In genomic region chr13:33205804-33206221, GRCh38 we compare ENCODE assay signal across 8 cellular contexts.
DNase-seq lines count a peak whose midpoint lies in the region; ATAC-seq and TF ChIP-seq lines count a peak whose summit lies in the region.

No MANE protein-coding gene starts in this region.

- H3K9me3 ChIP-seq in skeletal muscle tissue (ENCODE audit: control insufficient read depth in 3 of 3, low read length in 3 of 3): no peaks in the 10 kb centered on the region
- no peaks in the 10 kb centered on the region for H3K9me3 ChIP-seq in PC-3 (ENCODE audit: low read length)
- H3K9me3 ChIP-seq in WERI-Rb-1 (ENCODE audit: severe bottlenecking): no peaks in the 10 kb centered on the region

- no peak overlapping the region for H3K4me2 ChIP-seq in PC-3 (ENCODE audit: low read length)

- peak overlapping the region in 2 of 3 donors; percentile 16 to 46 for H3K4me3 ChIP-seq in skeletal muscle tissue (ENCODE audit: low read length in 3 of 3)
- H3K4me3 ChIP-seq in PC-3 (ENCODE audit: low read length): no peak overlapping the region
- no peak overlapping the region for H3K4me3 ChIP-seq in WERI-Rb-1 (ENCODE audit: low read depth, low read length)

- DNase-seq in PC-3 (no peak), omental fat pad (ENCODE audit: low spot score) (no peak), WERI-Rb-1 (no peak), NCI-H146 (lab: John Stamatoyannopoulos, UW) (no peak)

- BruUV-seq in PC-3 (replicated peaks; lab: Mats Ljungman, UMichigan): no TSS peak

- no peaks in the 10 kb centered on the region for H3K9me2 ChIP-seq in PC-3 (replicated peaks; ENCODE audit: low read length)

- H3K27ac ChIP-seq in cingulate gyrus (ENCODE audit: low read depth, low read length) (peak overlapping the region; percentile 67), skeletal muscle tissue (ENCODE audit: low read depth, low read length) (peak overlapping the region; percentile 79), PC-3 (ENCODE audit: low read length) (no peak overlapping the region), WERI-Rb-1 (no peak overlapping the region)

- H3K36me3 ChIP-seq in skeletal muscle tissue (ENCODE audit: control insufficient read depth in 3 of 3, insufficient read depth in 3 of 3, low read length in 3 of 3) (no peaks in the 10 kb centered on the region), PC-3 (ENCODE audit: low read depth, low read length) (peaks cover 3% of the 10 kb centered on the region; the same call in 1 of the 2 replicates), WERI-Rb-1 (no peaks in the 10 kb centered on the region)

- no peaks in the 10 kb centered on the region for H3F3A ChIP-seq in PC-3 (ENCODE audit: low read length, unreplicated experiment)

- H3K4me1 ChIP-seq in skeletal muscle tissue (ENCODE audit: control insufficient read depth in 3 of 3, insufficient read depth in 3 of 3, low read length in 3 of 3) (peaks cover 12 to 39% (median 17%) of the 10 kb centered on the region in 3 donors), PC-3 (ENCODE audit: insufficient read depth, low read length) (peaks cover 12% of the 10 kb centered on the region)

- POLR2A ChIA-PET in PC-3 (lab: Charles Lee; ENCODE audit: unreplicated experiment): interaction anchor here (0.6 kb wide), 2 partner anchors 36 to 612 kb away, joined by 3 read pairs; partner anchors contain the start of gene RFC3

- H3K9ac ChIP-seq in skeletal muscle tissue (ENCODE audit: low read depth in 1 of 3, low read length in 3 of 3) (no peak overlapping the region), PC-3 (ENCODE audit: low read length) (no peak overlapping the region)

- TF ChIP-seq CTCF in PC-3 (conservative IDR thresholded peaks at IDR 0.05; ENCODE audit: low read depth, low read length) (no peak), omental fat pad (IDR thresholded peaks at IDR 0.05) (no peak), WERI-Rb-1 (IDR thresholded peaks at IDR 0.05; ENCODE audit: low read depth, low read length) (no peak)

- CTCF ChIA-PET in PC-3 (lab: Charles Lee): no interaction called here

- H3K79me2 ChIP-seq in PC-3 (ENCODE audit: low read length): peaks cover 77% of the 10 kb centered on the region

- intact Hi-C loops in PC-3 (cut with micrococcal nuclease): no loop called here

- no peak overlapping the region for H2AFZ ChIP-seq in PC-3 (ENCODE audit: low read length)

- no peaks in the 10 kb centered on the region for H4K20me1 ChIP-seq in PC-3 (ENCODE audit: low read length)

- H3K27me3 ChIP-seq in skeletal muscle tissue (ENCODE audit: control insufficient read depth in 3 of 3, insufficient read depth in 3 of 3, low read length in 3 of 3): no peaks in the 10 kb centered on the region
- no peaks in the 10 kb centered on the region for H3K27me3 ChIP-seq in PC-3 (ENCODE audit: low read length)
- H3K27me3 ChIP-seq in WERI-Rb-1 (ENCODE audit: insufficient read depth, low read depth, severe bottlenecking): no peaks in the 10 kb centered on the region

- ATAC-seq in GM19043 (IDR thresholded peaks at IDR 0.05; ENCODE audit: low read depth, unreplicated experiment) (peak; percentile 44), HG03175 (IDR thresholded peaks at IDR 0.05; ENCODE audit: unreplicated experiment) (peak; percentile 37), PC-3 (no peak), omental fat pad (ENCODE audit: low FRiP score) (no peak)

Comparison
In these comparisons a context has a peak if more than half of its experiments do, and no peak if none do; other contexts are left out.
1. ATAC-seq: peak in GM19043 (single experiment) and HG03175 (single experiment); none in PC-3 (single experiment) and omental fat pad (single experiment).
2. H3K27ac ChIP-seq: peak in cingulate gyrus (single experiment) and skeletal muscle tissue (single experiment); none in PC-3 (single experiment) and WERI-Rb-1 (single experiment).
3. H3K4me3 ChIP-seq: peak in skeletal muscle tissue (2 of 3); none in PC-3 (single experiment) and WERI-Rb-1 (single experiment).